In genomic region chr3:93931597-93932229, GRCh38 we compare ENCODE assay signal across 30 cellular contexts.
"Had no signal": no experiment of that assay in that cellular context is flagged by ENCODE, and none has a peak within 500 bp of the region (broad histone marks: within the 10 kb centered on the region; RNA-seq: fewer than 3 reads in every experiment).

No MANE protein-coding gene starts in this region.

- H3K4me3 ChIP-seq: ascending aorta, cardiac muscle cell, MG63, PC-9, SJCRH30, SK-N-MC had no signal

- H3K4me1 ChIP-seq: ascending aorta, SJCRH30 had no signal

- H3K27me3 ChIP-seq: ascending aorta, cardiac muscle cell, MG63, SJCRH30 had no signal

- H3K9me3 ChIP-seq: ascending aorta, MG63, SJCRH30 had no signal

- ATAC-seq: activated T-cell treated with anti-CD3 and anti-CD28 coated beads, Interleukin-2, amount 50 U/mL, for 72 hours; activated T-helper 17 cell treated with anti-CD3 and anti-CD28 coated beads, Interleukin-2, amount 50 U/mL, for 72 hours had no signal

- H3K36me3 ChIP-seq: cardiac muscle cell, MG63, SJCRH30, WERI-Rb-1 had no signal

- DNase-seq: activated CD4-positive, alpha-beta memory T cell treated with anti-CD3 and anti-CD28 coated beads, Interleukin-2, amount 10 ng/mL, durations not matched to agents 7 days and 5 days; activated CD4-positive, alpha-beta T cell treated with anti-CD3 and anti-CD28 coated beads for 1 hour; activated CD4-positive, alpha-beta T cell treated with anti-CD3 and anti-CD28 coated beads for 48 hours; activated CD4-positive, CD25-positive, alpha-beta regulatory T cell; activated effector memory CD4-positive, alpha-beta T cell treated with anti-CD3 and anti-CD28 coated beads, Interleukin-2, amount 50 U/mL, for 16 hours; activated naive CD4-positive, alpha-beta T cell; activated naive CD8-positive, alpha-beta T cell treated with anti-CD3 and anti-CD28 coated beads, Interleukin-2, amount 10 ng/mL, durations not matched to agents 7 days and 5 days; activated T-cell treated with anti-CD3 and anti-CD28 coated beads, Interleukin-2, amount 50 U/mL, for 1 hour; activated T-cell treated with anti-CD3 and anti-CD28 coated beads, Interleukin-2, amount 50 U/mL, for 72 hours; amygdala; Kasumi-1; KG1; MG63; NCI-H1092; NCI-H1436 treated with DMSO at 0.1 percent for 48 hours; NCI-H1694 treated with DMSO at 0.1 percent for 48 hours; NCI-H2029; NCI-H345; NCI-H524 treated with DMSO at 0.1 percent for 48 hours; NK-92 treated with Interleukin-12 subunit alpha and Interleukin-12 subunit beta, amount 100 ng/mL, for 24 hours; SHP77; SJCRH30; T1000; WERI-Rb-1 had no signal

- H3K27ac ChIP-seq: ascending aorta, cardiac muscle cell, PC-9, RWPE1, SJCRH30, SK-N-MC, WERI-Rb-1 had no signal
